ENCODE assay signal across 7 cellular contexts in the genomic region with DNA sequence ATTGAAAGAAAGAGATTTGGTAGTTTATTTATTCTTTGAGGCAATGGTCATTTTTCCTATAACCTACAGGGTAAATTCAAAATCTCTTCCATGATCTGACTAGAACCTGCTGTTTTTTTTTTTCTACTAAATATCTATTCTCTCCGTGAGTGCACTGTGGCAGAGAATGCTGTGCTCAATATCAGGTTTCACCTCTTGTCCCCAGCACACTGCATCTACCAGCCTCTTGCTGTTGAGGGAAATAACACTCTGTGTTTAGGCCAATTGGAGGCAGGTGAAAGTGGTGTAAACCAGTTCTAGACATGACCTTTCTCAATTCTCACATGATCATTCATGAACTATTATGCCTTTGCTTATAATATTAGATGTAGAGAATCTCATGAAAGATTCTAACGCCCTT.
"Had no signal": no experiment of that assay in that cellular context is flagged by ENCODE, and none has a peak within 500 bp of the region (broad histone marks: within the 10 kb centered on the region; RNA-seq: fewer than 3 reads in every experiment).

No MANE protein-coding gene starts in this region.

- H3K27ac Mint-ChIP-seq: H9, IgD-negative memory B cell had no signal

- ATAC-seq: HepG2 had no signal

- H3K4me1 Mint-ChIP-seq: IgD-negative memory B cell had no signal

- H3K27me3 Mint-ChIP-seq: IgD-negative memory B cell had no signal

- H3K36me3 Mint-ChIP-seq: IgD-negative memory B cell had no signal

- H3K4me3 Mint-ChIP-seq: H9, IgD-negative memory B cell had no signal

- H3K9me3 Mint-ChIP-seq: H9 had no signal

- DNase-seq: GOT3, H9, HCEC 1CT, KBM-7 had no signal

- FAIRE-seq: HepG2, HTR-8/SVneo had no signal
